Comparison of ENCODE assay signal across 10 cellular contexts in genomic region chr1:935751-936231, GRCh38. TPM values are rescaled to one million over a fixed set of nuclear protein-coding genes. Genes with fewer than 3 reads are reported as not detected.
DNase-seq lines count a peak whose midpoint lies in the region; TF ChIP-seq lines count a peak whose summit lies in the region.
"Had no signal": no experiment of that assay in that cellular context is flagged by ENCODE, and none has a peak within 500 bp of the region (broad histone marks: within the 10 kb centered on the region; RNA-seq: fewer than 3 reads in every experiment).

No MANE protein-coding gene starts in this region.

- H3K4me3 ChIP-seq in HUES48 (ENCODE audit: low read depth, low read length): 0 out of 2 replicates have a peak overlapping the region, but pooled peaks have one; percentile 16
- no peak overlapping the region for H3K4me3 ChIP-seq in mesenchymal stem cell (ENCODE audit: insufficient read depth in 1 of 2, low read depth in 1 of 2, low read length in 2 of 2)

- H3K4ac ChIP-seq in mesenchymal stem cell (ENCODE audit: low read depth in 1 of 2, low read length in 2 of 2): no peak overlapping the region

- H3K36me3 Mint-ChIP-seq in endothelial cell (ENCODE audit: low read depth, unreplicated experiment): no peaks in the 10 kb centered on the region
- H3K36me3 Mint-ChIP-seq: memory B cell had no signal

- H3K27ac Mint-ChIP-seq in endothelial cell (ENCODE audit: unreplicated experiment): no peak overlapping the region
- H3K27ac Mint-ChIP-seq: memory B cell; stimulated activated naive CD8-positive, alpha-beta T cell treated with anti-CD3 and anti-CD28 coated beads, Interleukin-15, amount 100 ng/mL, for 72 hours had no signal

- H3K9ac ChIP-seq in HUES48 (ENCODE audit: low read depth, low read length) (no peak overlapping the region), mesenchymal stem cell (ENCODE audit: low read length) (no peak overlapping the region)

- H4K8ac ChIP-seq in mesenchymal stem cell (ENCODE audit: low read length): no peak overlapping the region

- no peak overlapping the region for H2AK5ac ChIP-seq in mesenchymal stem cell (ENCODE audit: low read length, severe bottlenecking)

- no peaks in the 10 kb centered on the region for H3K36me3 ChIP-seq in HUES48 (ENCODE audit: control insufficient read depth, insufficient read depth, low read length)
- no peaks in the 10 kb centered on the region for H3K36me3 ChIP-seq in mesenchymal stem cell (ENCODE audit: control insufficient read depth in 1 of 2, insufficient read depth in 2 of 2, low read depth in 1 of 2, low read length in 2 of 2)

- DNase-seq in NCI-H446 treated with DMSO at 0.1 percent for 48 hours (lab: John Stamatoyannopoulos, UW) (peak; percentile 77), mesenchymal stem cell (peak; percentile 40), endothelial cell (ENCODE audit: low spot score) (no peak), GM10266 (ENCODE audit: extremely low spot score) (no peak)
- no peak for DNase-seq in stimulated activated CD4-positive, alpha-beta T cell treated with anti-CD3 and anti-CD28 coated beads, Interleukin-12 subunit alpha, Interleukin-12 subunit beta, amount 100 ng/mL, for 4 hours
- DNase-seq: GDM1; small intestine; stimulated activated naive CD8-positive, alpha-beta T cell treated with anti-CD3 and anti-CD28 coated beads, Interleukin-15, amount 100 ng/mL, for 72 hours had no signal

- H4K91ac ChIP-seq in mesenchymal stem cell (ENCODE audit: low read length): no peak overlapping the region

- no peaks in the 10 kb centered on the region for H3K79me1 ChIP-seq in mesenchymal stem cell (replicated peaks; ENCODE audit: low read length, poor library complexity, severe bottlenecking)

- no peak overlapping the region for H3K4me3 Mint-ChIP-seq in endothelial cell (ENCODE audit: unreplicated experiment)
- H3K4me3 Mint-ChIP-seq: memory B cell; stimulated activated naive CD8-positive, alpha-beta T cell treated with anti-CD3 and anti-CD28 coated beads, Interleukin-15, amount 100 ng/mL, for 72 hours had no signal

- no peaks in the 10 kb centered on the region for H3K9me3 Mint-ChIP-seq in endothelial cell (ENCODE audit: unreplicated experiment)
- H3K9me3 Mint-ChIP-seq: memory B cell; stimulated activated naive CD8-positive, alpha-beta T cell treated with anti-CD3 and anti-CD28 coated beads, Interleukin-15, amount 100 ng/mL, for 72 hours had no signal

- H3K27ac ChIP-seq in HUES48 (ENCODE audit: low read depth, low read length) (no peak overlapping the region), mesenchymal stem cell (ENCODE audit: low read length, poor library complexity, severe bottlenecking) (no peak overlapping the region)

- H3K27me3 ChIP-seq in HUES48 (ENCODE audit: control insufficient read depth, insufficient read depth, low read length) (peaks cover 88% of the 10 kb centered on the region), mesenchymal stem cell (ENCODE audit: control insufficient read depth in 1 of 2, insufficient read depth in 1 of 2, low read length in 2 of 2) (peaks cover 50 to 57% of the 10 kb centered on the region in 2 experiments)

- TF ChIP-seq CTCF in endothelial cell (IDR thresholded peaks at IDR 0.05; ENCODE audit: unreplicated experiment) (no peak), GM10266 (IDR thresholded peaks at IDR 0.05; ENCODE audit: control insufficient read depth, insufficient read depth, low read depth, missing control alignments) (no peak)

- no peak overlapping the region for H2BK15ac ChIP-seq in mesenchymal stem cell (ENCODE audit: low read depth, poor library complexity, severe bottlenecking)

- peak overlapping the region in 1 of 2 experiments; percentile 74 for H3K14ac ChIP-seq in mesenchymal stem cell (ENCODE audit: low read length in 2 of 2)

- H3K4me1 Mint-ChIP-seq in endothelial cell (ENCODE audit: unreplicated experiment): peaks cover 4% of the 10 kb centered on the region

- H2BK5ac ChIP-seq in mesenchymal stem cell (ENCODE audit: low read depth, low read length, poor library complexity, severe bottlenecking): no peak overlapping the region

- H3K23ac ChIP-seq in mesenchymal stem cell (ENCODE audit: low read length in 2 of 2): peak overlapping the region in 1 of 2 experiments; percentile 97

- peak overlapping the region in 1 of 2 experiments; percentile 18 for H3K18ac ChIP-seq in mesenchymal stem cell (ENCODE audit: low read depth in 1 of 2, low read length in 2 of 2)

- H3K27me3 Mint-ChIP-seq in endothelial cell (ENCODE audit: unreplicated experiment): peaks cover 17% of the 10 kb centered on the region

- H3K9me3 ChIP-seq in HUES48 (ENCODE audit: control insufficient read depth, insufficient read depth, low read length) (no peaks in the 10 kb centered on the region), mesenchymal stem cell (ENCODE audit: control insufficient read depth, low read length) (no peaks in the 10 kb centered on the region)

- peaks cover 14% of the 10 kb centered on the region; the same call in 1 of the 2 replicates for H3K4me1 ChIP-seq in HUES48 (ENCODE audit: control insufficient read depth, insufficient read depth, low read length)
- peaks cover 53% of the 10 kb centered on the region for H3K4me1 ChIP-seq in mesenchymal stem cell (ENCODE audit: control insufficient read depth, insufficient read depth, low read depth, low read length)

- H2AFZ ChIP-seq in mesenchymal stem cell (ENCODE audit: low read depth, low read length): no peak overlapping the region

- H2BK120ac ChIP-seq in mesenchymal stem cell (ENCODE audit: low read depth, low read length): no peak overlapping the region

- no peak overlapping the region for H2BK12ac ChIP-seq in mesenchymal stem cell (ENCODE audit: low read length in 2 of 2)

- no peak overlapping the region for H3K4me2 ChIP-seq in mesenchymal stem cell (ENCODE audit: low read length, poor library complexity, severe bottlenecking)

- 8% methylated on average over 27 of the region's 30 CpGs for WGBS in mesenchymal stem cell

RNA-seq across cellular contexts. Expression of gene SAMD11, which starts 12.1 kb away (rescaled TPM):
- polyA plus RNA-seq in mesenchymal stem cell (2013, experiment 1 of 2): 2.2 TPM
- polyA plus RNA-seq in mesenchymal stem cell (2013, experiment 2 of 2): 1.9 TPM
- total RNA-seq in endothelial cell (ENCODE audit: unreplicated experiment): not detected

RNA-seq across cellular contexts. Expression of gene NOC2L, which starts 23.3 kb away (rescaled TPM):
- polyA plus RNA-seq in mesenchymal stem cell (2013, experiment 1 of 2): 32.5 TPM
- 33.0 TPM for polyA plus RNA-seq in mesenchymal stem cell (2013, experiment 2 of 2)
- total RNA-seq in endothelial cell (ENCODE audit: unreplicated experiment): 56.5 TPM

RNA-seq across cellular contexts. Expression of gene KLHL17, which starts 24.6 kb away (rescaled TPM):
- polyA plus RNA-seq in mesenchymal stem cell (2013, experiment 1 of 2): 11.5 TPM
- 12.5 TPM for polyA plus RNA-seq in mesenchymal stem cell (2013, experiment 2 of 2)
- total RNA-seq in endothelial cell (ENCODE audit: unreplicated experiment): 18.7 TPM

RNA-seq across cellular contexts. Expression of gene PLEKHN1, which starts 30.5 kb away (rescaled TPM):
- 0.75 TPM for polyA plus RNA-seq in mesenchymal stem cell (2013, experiment 1 of 2)
- 0.60 TPM for polyA plus RNA-seq in mesenchymal stem cell (2013, experiment 2 of 2)
- not detected for total RNA-seq in endothelial cell (ENCODE audit: unreplicated experiment)

RNA-seq across cellular contexts. Expression of gene PERM1, which starts 46.1 kb away (rescaled TPM):
- polyA plus RNA-seq in mesenchymal stem cell (2013, experiment 1 of 2): not detected
- polyA plus RNA-seq in mesenchymal stem cell (2013, experiment 2 of 2): not detected
- total RNA-seq in endothelial cell (ENCODE audit: unreplicated experiment): not detected

Comparison
In these comparisons a context has a peak if more than half of its experiments do, and no peak if none do; other contexts are left out.
1. DNase-seq: peak in NCI-H446 treated with DMSO at 0.1 percent for 48 hours (single experiment) and mesenchymal stem cell (single experiment); none in stimulated activated CD4-positive, alpha-beta T cell treated with anti-CD3 and anti-CD28 coated beads, Interleukin-12 subunit alpha, Interleukin-12 subunit beta, amount 100 ng/mL, for 4 hours (single experiment), endothelial cell (single experiment) and GM10266 (single experiment).